In genomic region chr6:166351715-166352285, GRCh38 we compare ENCODE assay signal across 9 cellular contexts. TPM values are rescaled to one million over a fixed set of nuclear protein-coding genes. Genes with fewer than 3 reads are reported as not detected.
A peak's percentile ranks its signal among the peaks of the same experiment; 100 is the strongest.
DNase-seq lines count a peak whose midpoint lies in the region; ATAC-seq, FAIRE-seq and TF ChIP-seq lines count a peak whose summit lies in the region.
"Had no signal": no experiment of that assay in that cellular context is flagged by ENCODE, and none has a peak within 500 bp of the region (broad histone marks: within the 10 kb centered on the region; RNA-seq: fewer than 3 reads in every experiment).

No MANE protein-coding gene starts in this region.

- no peaks in the 10 kb centered on the region for H3K36me3 ChIP-seq in HepG2 (replicated peaks in 1 of 2; ENCODE audit: control insufficient read depth in 1 of 2, insufficient read depth in 2 of 2, low read length in 2 of 2)
- H3K36me3 ChIP-seq: cardiac muscle cell had no signal

- WGBS in HepG2 (ENCODE audit: low lambda C conversion rate) = 17% methylated on average over 4 of the region's 4 CpGs

- intact Hi-C loops in HepG2 (cut with micrococcal nuclease; ENCODE audit: unreplicated experiment) = no loop called here

- DNase-seq in GM10266 (ENCODE audit: extremely low spot score) = peak; percentile 77
- peak; percentile 25 for DNase-seq in SIG-M5 (lab: John Stamatoyannopoulos, UW)
- DNase-seq in HepG2 (ENCODE audit: low spot score) = peak; percentile 21
- no peak for DNase-seq in stimulated activated CD4-positive, alpha-beta T cell treated with anti-CD3 and anti-CD28 coated beads, Interleukin-4, amount 100 ng/mL, for 24 hours
- no peak for DNase-seq in activated T-cell treated with anti-CD3 and anti-CD28 coated beads, Interleukin-2, amount 50 U/mL, for 4 hours
- DNase-seq in immature natural killer cell = no peak

- ATAC-seq in GM21447 (IDR thresholded peaks at IDR 0.05; ENCODE audit: unreplicated experiment) (peak; percentile 99), HG03565 (IDR thresholded peaks at IDR 0.05; ENCODE audit: unreplicated experiment) (peak; percentile 99), HepG2 (peak; percentile 74)
- no peak for ATAC-seq in activated T-cell treated with anti-CD3 and anti-CD28 coated beads, Interleukin-2, amount 50 U/mL, for 4 hours

- H3K27ac Mint-ChIP-seq in immature natural killer cell = no peak overlapping the region

- CTCF ChIA-PET in HepG2 (lab: Yijun Ruan, JAX; ENCODE audit: low intra/inter-chr PET ratio, low total read pairs) = no interaction called here

- TF ChIP-seq EP300 in HepG2 (IDR thresholded peaks at IDR 0.05; ENCODE audit: low read depth in 2 of 2, low read length in 2 of 2) = peak in 1 of 2 experiments; percentile 72; a peak in 2 of 4 replicates
- no peak for TF ChIP-seq EP300 in HepG2 (CRISPR knock-in tag; IDR thresholded peaks at IDR 0.05; ENCODE audit: borderline replicate concordance)

- peaks cover 15% of the 10 kb centered on the region for H3K27me3 Mint-ChIP-seq in activated T-cell treated with anti-CD3 and anti-CD28 coated beads, Interleukin-2, amount 50 U/mL, for 4 hours (ENCODE audit: low read depth)
- peaks cover 4 to 13% (median 7%) of the 10 kb centered on the region in 3 donors for H3K27me3 Mint-ChIP-seq in immature natural killer cell (ENCODE audit: low read depth in 3 of 3)

- H3K4me3 Mint-ChIP-seq in activated T-cell treated with anti-CD3 and anti-CD28 coated beads, Interleukin-2, amount 50 U/mL, for 4 hours = no peak overlapping the region
- H3K4me3 Mint-ChIP-seq in immature natural killer cell = peak overlapping the region in 1 of 5 donors; percentile 20

- H3K9ac ChIP-seq in HepG2 (ENCODE audit: insufficient read depth, low read depth, low read length) = peak overlapping the region; percentile 33; the same call in 1 of the 2 replicates

- TF ChIP-seq CTCF in GM10266 (IDR thresholded peaks at IDR 0.05; ENCODE audit: control insufficient read depth, insufficient read depth, low read depth, missing control alignments) = no peak
- TF ChIP-seq CTCF in HepG2 (CRISPR knock-in tag; IDR thresholded peaks at IDR 0.05) = no peak

- peaks cover 72% of the 10 kb centered on the region for H3K4me1 ChIP-seq in HepG2 (ENCODE audit: insufficient read depth, low read length)

- no peaks in the 10 kb centered on the region for H3K27me3 ChIP-seq in HepG2 (ENCODE audit: control insufficient read depth in 1 of 2, insufficient read depth in 2 of 2, low read length in 2 of 2)

- no peak for TF ChIP-seq RAD21 in HepG2 (CRISPR knock-in tag; IDR thresholded peaks at IDR 0.05)

- H2AFZ ChIP-seq in HepG2 (ENCODE audit: low read length) = no peak overlapping the region

- peak overlapping the region in 2 of 3 experiments; percentile 21 to 37; a peak in 3 of 6 replicates for H3K4me3 ChIP-seq in HepG2 (replicated peaks in 1 of 3; ENCODE audit: insufficient read depth in 1 of 3, low read depth in 2 of 3, low read length in 3 of 3)
- H3K4me3 ChIP-seq: cardiac muscle cell had no signal

- POLR2A ChIA-PET in HepG2 (lab: Yijun Ruan, JAX) = interaction anchor here (1.2 kb wide), 1 partner anchor 9 kb away, joined by 5 read pairs; no protein-coding TSS in a partner anchor

- H3K4me2 ChIP-seq in HepG2 (ENCODE audit: low read depth, low read length) = peak overlapping the region; percentile 62

- H3K27ac ChIP-seq in HepG2 (ENCODE audit: extremely low read length, insufficient read depth, low read length) = peak overlapping the region; percentile 18
- H3K27ac ChIP-seq: cardiac muscle cell had no signal

- peaks cover 12% of the 10 kb centered on the region; the same call in 1 of the 2 replicates for H3K9me3 ChIP-seq in HepG2 (ENCODE audit: low read length)

- TF ChIP-seq POLR2A in HepG2 (IDR thresholded peaks at IDR 0.05; ENCODE audit: insufficient read depth in 1 of 2, low read depth in 2 of 2, low read length in 2 of 2) = peak in 1 of 2 experiments; percentile 33; a peak in 1 of 4 replicates

- FAIRE-seq in HepG2 (lab: Jason Lieb, UNC) = no peak

- H3K4me1 Mint-ChIP-seq in activated T-cell treated with anti-CD3 and anti-CD28 coated beads, Interleukin-2, amount 50 U/mL, for 4 hours (ENCODE audit: low read depth) = peaks cover 6% of the 10 kb centered on the region
- peaks cover 0 to 5% of the 10 kb centered on the region in 2 donors for H3K4me1 Mint-ChIP-seq in immature natural killer cell

- no peaks in the 10 kb centered on the region for H3K36me3 Mint-ChIP-seq in activated T-cell treated with anti-CD3 and anti-CD28 coated beads, Interleukin-2, amount 50 U/mL, for 4 hours (ENCODE audit: insufficient read depth)
- H3K36me3 Mint-ChIP-seq in immature natural killer cell = peaks cover 0 to 11% (median 10%) of the 10 kb centered on the region in 3 donors

- peaks cover 25% of the 10 kb centered on the region for H3K9me3 Mint-ChIP-seq in activated T-cell treated with anti-CD3 and anti-CD28 coated beads, Interleukin-2, amount 50 U/mL, for 4 hours
- peaks cover 0 to 8% (median 0%) of the 10 kb centered on the region in 6 donors for H3K9me3 Mint-ChIP-seq in immature natural killer cell

- no peaks in the 10 kb centered on the region for H3K79me2 ChIP-seq in HepG2 (ENCODE audit: insufficient read depth, low read length)

- no TSS peak for BruUV-seq in HepG2 (replicated peaks; lab: Mats Ljungman, UMichigan)

- H4K20me1 ChIP-seq in HepG2 (ENCODE audit: insufficient read depth, low read length) = no peaks in the 10 kb centered on the region

- in situ Hi-C loops in HepG2 (cut with HindIII; ENCODE audit: extremely low pct_ligation_motif_present, low pct_unique_long_range_greater_than_20kb) = no loop called here

RNA-seq across cellular contexts. Expression of gene SFT2D1, which starts 9.5 kb away (rescaled TPM):
- total RNA-seq in HepG2 (2016; rRNA removed; fragmentation: Illumina TruSeq; extraction: Trizol) = 90.7 and 115 TPM in 2 replicates
- 57.6 and 70.5 TPM in 2 replicates for total RNA-seq in HepG2 (2016; cell fraction: cytosol; rRNA removed; fragmentation: Illumina TruSeq; extraction: Trizol; ENCODE audit: low read depth)
- 91.5 and 114 TPM in 2 replicates for total RNA-seq in HepG2 (2016; cell fraction: insoluble cytoplasmic fraction; rRNA removed; fragmentation: Illumina TruSeq; extraction: Trizol)
- 89.7 and 105 TPM in 2 replicates for total RNA-seq in HepG2 (2016; cell fraction: membrane; rRNA removed; fragmentation: Illumina TruSeq; extraction: Trizol)
- 87.1 and 96.7 TPM in 2 replicates for total RNA-seq in HepG2 (2016; cell fraction: nucleus; rRNA removed; fragmentation: Illumina TruSeq; extraction: Trizol)
- polyA plus RNA-seq in HepG2 (2011; rRNA removed) (127 and 147 TPM in 2 replicates), immature natural killer cell (100 to 1,000 TPM in 1 of 3 donors, 10 to 100 TPM in 2; 92.7 to 144 (median 94.2) TPM)
- 78.9 and 125 TPM in 2 replicates for polyA plus RNA-seq in HepG2 (2011; cell fraction: cytosol; rRNA removed)
- 56.7 and 94.6 TPM in 2 replicates for polyA plus RNA-seq in HepG2 (2011; cell fraction: nucleus; rRNA removed)
- polyA plus RNA-seq in HepG2 (2012) = 100 and 109 TPM in 2 replicates
- polyA plus RNA-seq in HepG2 (2016; cell fraction: cytosol; fragmentation: Illumina TruSeq; extraction: Trizol; ENCODE audit: low read depth) = 67.5 and 94.2 TPM in 2 replicates
- 112 and 116 TPM in 2 replicates for polyA plus RNA-seq in HepG2 (2016; cell fraction: insoluble cytoplasmic fraction; fragmentation: Illumina TruSeq; extraction: Trizol; ENCODE audit: low read depth)
- 96.5 and 108 TPM in 2 replicates for polyA plus RNA-seq in HepG2 (2016; cell fraction: membrane; fragmentation: Illumina TruSeq; extraction: Trizol; ENCODE audit: low read depth)
- 168 and 175 TPM in 2 replicates for polyA plus RNA-seq in HepG2 (2016; cell fraction: nucleus; fragmentation: Illumina TruSeq; extraction: Trizol; ENCODE audit: insufficient read depth, low read depth)
- polyA minus RNA-seq in HepG2 (2011; rRNA and poly(A)+ RNA removed; ENCODE audit: low replicate concordance) = 13.9 and 35.5 TPM in 2 replicates
- polyA minus RNA-seq in HepG2 (2011; cell fraction: cytosol; rRNA and poly(A)+ RNA removed) = 26.1 and 26.7 TPM in 2 replicates
- 65.1 and 95.4 TPM in 2 replicates for polyA minus RNA-seq in HepG2 (2011; cell fraction: nucleus; rRNA and poly(A)+ RNA removed)
- 10 to 100 TPM; 58.7 to 65.4 (median 60.7) TPM for total RNA-seq in activated T-cell treated with anti-CD3 and anti-CD28 coated beads, Interleukin-2, amount 50 U/mL, for 4 hours

RNA-seq across cellular contexts. Expression of gene MPC1, which starts 30.9 kb away (rescaled TPM):
- 214 and 289 TPM in 2 replicates for total RNA-seq in HepG2 (2016; rRNA removed; fragmentation: Illumina TruSeq; extraction: Trizol)
- 81.3 and 95.3 TPM in 2 replicates for total RNA-seq in HepG2 (2016; cell fraction: cytosol; rRNA removed; fragmentation: Illumina TruSeq; extraction: Trizol; ENCODE audit: low read depth)
- 218 and 286 TPM in 2 replicates for total RNA-seq in HepG2 (2016; cell fraction: insoluble cytoplasmic fraction; rRNA removed; fragmentation: Illumina TruSeq; extraction: Trizol)
- 145 and 164 TPM in 2 replicates for total RNA-seq in HepG2 (2016; cell fraction: membrane; rRNA removed; fragmentation: Illumina TruSeq; extraction: Trizol)
- total RNA-seq in HepG2 (2016; cell fraction: nucleus; rRNA removed; fragmentation: Illumina TruSeq; extraction: Trizol) = 93.1 and 102 TPM in 2 replicates
- polyA plus RNA-seq in HepG2 (2011; rRNA removed) (168 and 189 TPM in 2 replicates), immature natural killer cell (100 to 1,000 TPM in 1 of 3 donors, 10 to 100 TPM in 2; 68.7 to 107 (median 85.6) TPM)
- polyA plus RNA-seq in HepG2 (2011; cell fraction: cytosol; rRNA removed) = 191 and 239 TPM in 2 replicates
- 59.3 and 82.2 TPM in 2 replicates for polyA plus RNA-seq in HepG2 (2011; cell fraction: nucleus; rRNA removed)
- 136 and 137 TPM in 2 replicates for polyA plus RNA-seq in HepG2 (2012)
- 98.8 and 128 TPM in 2 replicates for polyA plus RNA-seq in HepG2 (2016; cell fraction: cytosol; fragmentation: Illumina TruSeq; extraction: Trizol; ENCODE audit: low read depth)
- 328 and 353 TPM in 2 replicates for polyA plus RNA-seq in HepG2 (2016; cell fraction: insoluble cytoplasmic fraction; fragmentation: Illumina TruSeq; extraction: Trizol; ENCODE audit: low read depth)
- 150 and 186 TPM in 2 replicates for polyA plus RNA-seq in HepG2 (2016; cell fraction: membrane; fragmentation: Illumina TruSeq; extraction: Trizol; ENCODE audit: low read depth)
- 207 and 211 TPM in 2 replicates for polyA plus RNA-seq in HepG2 (2016; cell fraction: nucleus; fragmentation: Illumina TruSeq; extraction: Trizol; ENCODE audit: insufficient read depth, low read depth)
- 5.6 and 40.9 TPM in 2 replicates for polyA minus RNA-seq in HepG2 (2011; rRNA and poly(A)+ RNA removed; ENCODE audit: low replicate concordance)
- polyA minus RNA-seq in HepG2 (2011; cell fraction: cytosol; rRNA and poly(A)+ RNA removed) = 51.6 and 57.8 TPM in 2 replicates
- 27.4 and 41.9 TPM in 2 replicates for polyA minus RNA-seq in HepG2 (2011; cell fraction: nucleus; rRNA and poly(A)+ RNA removed)
- total RNA-seq in activated T-cell treated with anti-CD3 and anti-CD28 coated beads, Interleukin-2, amount 50 U/mL, for 4 hours = 10 to 100 TPM; 17.9 to 24.6 (median 24.0) TPM

RNA-seq across cellular contexts. Expression of gene PRR18, which starts 43.6 kb away (rescaled TPM):
- 0.04 TPM in 1 of 2 replicates, not detected in the other for total RNA-seq in HepG2 (2016; rRNA removed; fragmentation: Illumina TruSeq; extraction: Trizol)
- not detected in 2 replicates for total RNA-seq in HepG2 (2016; cell fraction: cytosol; rRNA removed; fragmentation: Illumina TruSeq; extraction: Trizol; ENCODE audit: low read depth)
- total RNA-seq in HepG2 (2016; cell fraction: insoluble cytoplasmic fraction; rRNA removed; fragmentation: Illumina TruSeq; extraction: Trizol) = 0.06 TPM in 1 of 2 replicates, not detected in the other
- total RNA-seq in HepG2 (2016; cell fraction: membrane; rRNA removed; fragmentation: Illumina TruSeq; extraction: Trizol) = 0.09 TPM in 1 of 2 replicates, not detected in the other
- not detected in 2 replicates for total RNA-seq in HepG2 (2016; cell fraction: nucleus; rRNA removed; fragmentation: Illumina TruSeq; extraction: Trizol)
- polyA plus RNA-seq in HepG2 (2011; rRNA removed) (0.01 and 0.04 TPM in 2 replicates), immature natural killer cell (not detected)
- 0.04 and 0.05 TPM in 2 replicates for polyA plus RNA-seq in HepG2 (2011; cell fraction: cytosol; rRNA removed)
- polyA plus RNA-seq in HepG2 (2011; cell fraction: nucleus; rRNA removed) = 0.10 TPM in 1 of 2 replicates, not detected in the other
- polyA plus RNA-seq in HepG2 (2012) = not detected in 2 replicates
- polyA plus RNA-seq in HepG2 (2016; cell fraction: cytosol; fragmentation: Illumina TruSeq; extraction: Trizol; ENCODE audit: low read depth) = not detected in 2 replicates
- polyA plus RNA-seq in HepG2 (2016; cell fraction: insoluble cytoplasmic fraction; fragmentation: Illumina TruSeq; extraction: Trizol; ENCODE audit: low read depth) = 0.10 and 0.19 TPM in 2 replicates
- 0.16 TPM in 1 of 2 replicates, not detected in the other for polyA plus RNA-seq in HepG2 (2016; cell fraction: membrane; fragmentation: Illumina TruSeq; extraction: Trizol; ENCODE audit: low read depth)
- not detected in 2 replicates for polyA plus RNA-seq in HepG2 (2016; cell fraction: nucleus; fragmentation: Illumina TruSeq; extraction: Trizol; ENCODE audit: insufficient read depth, low read depth)
- polyA minus RNA-seq in HepG2 (2011; rRNA and poly(A)+ RNA removed; ENCODE audit: low replicate concordance) = not detected in 2 replicates
- polyA minus RNA-seq in HepG2 (2011; cell fraction: cytosol; rRNA and poly(A)+ RNA removed) = not detected in 2 replicates
- 0.12 TPM in 1 of 2 replicates, not detected in the other for polyA minus RNA-seq in HepG2 (2011; cell fraction: nucleus; rRNA and poly(A)+ RNA removed)
- under 1 TPM in 1 of 3 donors, not detected in 2; 0.05 TPM for total RNA-seq in activated T-cell treated with anti-CD3 and anti-CD28 coated beads, Interleukin-2, amount 50 U/mL, for 4 hours

Comparison
In these comparisons a context has a peak if more than half of its experiments do, and no peak if none do; other contexts are left out.
1. DNase-seq: peak in GM10266 (single experiment), SIG-M5 (single experiment) and HepG2 (single experiment); none in stimulated activated CD4-positive, alpha-beta T cell treated with anti-CD3 and anti-CD28 coated beads, Interleukin-4, amount 100 ng/mL, for 24 hours (single experiment), activated T-cell treated with anti-CD3 and anti-CD28 coated beads, Interleukin-2, amount 50 U/mL, for 4 hours (single experiment) and immature natural killer cell (0 of 3).
2. ATAC-seq: peak in GM21447 (single experiment), HG03565 (single experiment) and HepG2 (single experiment); none in activated T-cell treated with anti-CD3 and anti-CD28 coated beads, Interleukin-2, amount 50 U/mL, for 4 hours (0 of 2).